In the genomic region with DNA sequence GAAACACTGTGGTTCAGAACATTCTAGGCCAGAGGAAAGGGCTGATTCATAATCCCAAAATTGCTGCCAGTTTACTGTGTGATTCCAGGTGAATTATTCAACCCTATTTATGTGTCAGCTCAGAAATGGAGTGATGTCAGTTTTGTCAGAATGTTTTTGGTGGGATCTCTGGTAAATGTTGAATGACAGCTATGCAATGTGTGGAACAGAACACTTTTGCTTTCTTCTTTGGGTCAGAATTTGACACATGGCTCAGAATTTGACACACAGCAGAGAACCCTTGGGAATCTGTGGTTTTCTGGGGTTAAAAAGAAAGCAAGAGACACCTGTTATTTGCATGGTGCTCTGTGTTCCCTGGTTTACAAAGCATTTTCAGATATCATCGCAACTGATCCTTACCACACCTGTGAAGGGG, we compare ENCODE assay signal across 10 cellular contexts. TPM values are rescaled to one million over a fixed set of nuclear protein-coding genes. Genes with fewer than 3 reads are reported as not detected.
DNase-seq lines count a peak whose midpoint lies in the region; ATAC-seq and TF ChIP-seq lines count a peak whose summit lies in the region.
"Had no signal": no experiment of that assay in that cellular context is flagged by ENCODE, and none has a peak within 500 bp of the region (broad histone marks: within the 10 kb centered on the region; RNA-seq: fewer than 3 reads in every experiment).

No MANE protein-coding gene starts in this region.

- no peaks in the 10 kb centered on the region for H3K9me3 ChIP-seq in SU-DHL-6 (ENCODE audit: insufficient read depth, low read length)
- no peaks in the 10 kb centered on the region for H3K9me3 ChIP-seq in parathyroid adenoma (ENCODE audit: control insufficient read depth, low read length)
- no peaks in the 10 kb centered on the region for H3K9me3 ChIP-seq in mucosa of descending colon
- H3K9me3 ChIP-seq in upper lobe of right lung, result no peaks in the 10 kb centered on the region

- peak overlapping the region; percentile 43 for H2AFZ ChIP-seq in SU-DHL-6 (ENCODE audit: low read depth, low read length, severe bottlenecking)
- peak overlapping the region; percentile 81 for H2AFZ ChIP-seq in parathyroid adenoma

- intact Hi-C loops in mucosa of descending colon (cut with DNase I, micrococcal nuclease), result no loop called here
- intact Hi-C loops in upper lobe of right lung (cut with DNase I), result no loop called here

- H3K4me2 ChIP-seq in SU-DHL-6 (ENCODE audit: low read depth, low read length, poor library complexity, severe bottlenecking) (peak overlapping the region; percentile 66), parathyroid adenoma (ENCODE audit: low read length) (no peak overlapping the region)

- H3K27me3 ChIP-seq in SU-DHL-6 (ENCODE audit: low read length) (no peaks in the 10 kb centered on the region), parathyroid adenoma (ENCODE audit: control insufficient read depth, insufficient read depth, low read length) (no peaks in the 10 kb centered on the region), upper lobe of right lung (no peaks in the 10 kb centered on the region)

- ATAC-seq in GM18909 (IDR thresholded peaks at IDR 0.05; ENCODE audit: poor library complexity, unreplicated experiment) (peak; percentile 44), HG02798 (IDR thresholded peaks at IDR 0.05; ENCODE audit: poor library complexity, unreplicated experiment) (peak; percentile 64), mucosa of descending colon (no peak), upper lobe of right lung (no peak)

- no peaks in the 10 kb centered on the region for H4K20me1 ChIP-seq in SU-DHL-6 (ENCODE audit: low read depth, low read length)

- TF ChIP-seq CTCF in SU-DHL-6 (IDR thresholded peaks at IDR 0.05; ENCODE audit: insufficient read depth, low read length, poor library complexity, severe bottlenecking) (no peak), parathyroid adenoma (IDR thresholded peaks at IDR 0.05) (no peak), mucosa of descending colon (IDR thresholded peaks at IDR 0.05) (no peak), upper lobe of right lung (IDR thresholded peaks at IDR 0.05) (no peak)

- H3K36me3 ChIP-seq in SU-DHL-6 (ENCODE audit: low read length) (0 out of 2 replicates have a peak, but pooled peaks cover 4% of the 10 kb centered on the region), parathyroid adenoma (ENCODE audit: control insufficient read depth, insufficient read depth, low read length) (no peaks in the 10 kb centered on the region), mucosa of descending colon (ENCODE audit: low read depth) (no peaks in the 10 kb centered on the region), upper lobe of right lung (no peaks in the 10 kb centered on the region)

- H3K9ac ChIP-seq in SU-DHL-6 (ENCODE audit: low read length), result peak overlapping the region; percentile 85
- H3K9ac ChIP-seq in parathyroid adenoma, result no peak overlapping the region

- H3K4me3 ChIP-seq in SU-DHL-6 (ENCODE audit: insufficient read depth, low read length, poor library complexity, severe bottlenecking) (peak overlapping the region; percentile 9), parathyroid adenoma (ENCODE audit: low read depth, low read length) (no peak overlapping the region), mucosa of descending colon (no peak overlapping the region), upper lobe of right lung (no peak overlapping the region)

- no peaks in the 10 kb centered on the region for H3K9me2 ChIP-seq in SU-DHL-6 (replicated peaks; ENCODE audit: insufficient read depth, low read length)

- H3K27ac ChIP-seq in SU-DHL-6 (ENCODE audit: low read depth, low read length), result peak overlapping the region; percentile 95
- peak overlapping the region; percentile 64 for H3K27ac ChIP-seq in parathyroid adenoma
- H3K27ac ChIP-seq in upper lobe of right lung, result no peak overlapping the region

- peaks cover 25% of the 10 kb centered on the region for H3K79me2 ChIP-seq in SU-DHL-6 (ENCODE audit: insufficient read depth, low read length)
- H3K79me2 ChIP-seq in parathyroid adenoma, result peaks cover 8% of the 10 kb centered on the region

- peaks cover 9% of the 10 kb centered on the region for H3K4me1 ChIP-seq in parathyroid adenoma
- H3K4me1 ChIP-seq in mucosa of descending colon (ENCODE audit: low read depth), result peaks cover 32% of the 10 kb centered on the region
- H3K4me1 ChIP-seq in upper lobe of right lung, result peaks cover 21% of the 10 kb centered on the region

- DNase-seq in mucosa of descending colon (no peak), upper lobe of right lung (no peak), NCI-H774 (lab: John Stamatoyannopoulos, UW) (no peak)
- no peak for DNase-seq in central memory CD4-positive, alpha-beta T cell
- DNase-seq: cerebellar nuclear complex, SIG-M5 had no signal

- H3F3A ChIP-seq in SU-DHL-6 (ENCODE audit: insufficient read depth), result peaks cover 43% of the 10 kb centered on the region

RNA-seq across cellular contexts. Expression of gene MTA3, which starts 1.6 kb away (rescaled TPM):
- 10 to 100 TPM; 44.8 to 58.9 (median 52.8) TPM for total RNA-seq in mucosa of descending colon
- 34.3 TPM for total RNA-seq in upper lobe of right lung

Comparison
In these comparisons a context has a peak if more than half of its experiments do, and no peak if none do; other contexts are left out.
1. ATAC-seq: peak in GM18909 (single experiment) and HG02798 (single experiment); none in mucosa of descending colon (single experiment) and upper lobe of right lung (single experiment).